Comparison of ENCODE assay signal across 23 cellular contexts in the genomic region with DNA sequence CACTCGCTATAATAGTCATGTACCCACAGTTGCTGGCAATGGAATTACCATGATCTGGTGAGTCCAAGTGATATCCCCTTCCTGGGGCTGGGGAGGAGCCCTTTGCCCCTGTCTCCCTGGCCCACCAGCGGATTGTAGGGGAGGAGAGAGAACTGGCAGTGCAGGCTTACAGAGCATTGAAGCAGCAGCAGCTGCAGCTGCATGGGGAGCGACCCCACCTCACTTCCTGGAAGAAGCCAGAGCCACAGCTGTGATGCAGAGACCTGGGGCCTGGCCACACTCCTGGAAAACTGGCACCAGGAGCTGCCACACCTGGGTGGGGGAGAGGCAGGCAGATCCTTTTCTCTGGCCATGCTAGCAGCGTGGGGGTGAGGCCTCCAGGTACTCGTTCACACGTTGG.
DNase-seq lines count a peak whose midpoint lies in the region; ATAC-seq and TF ChIP-seq lines count a peak whose summit lies in the region.
"Had no signal": no experiment of that assay in that cellular context is flagged by ENCODE, and none has a peak within 500 bp of the region (broad histone marks: within the 10 kb centered on the region; RNA-seq: fewer than 3 reads in every experiment).

No MANE protein-coding gene starts in this region.

- H3K9ac ChIP-seq in Karpas-422 (ENCODE audit: low read length) = no peak overlapping the region

- no peak for TF ChIP-seq EP300 in suprapubic skin (IDR thresholded peaks at IDR 0.05)

- peaks cover 13% of the 10 kb centered on the region for H3K27me3 Mint-ChIP-seq in T-helper 17 cell
- H3K27me3 Mint-ChIP-seq: CD4-positive, alpha-beta T cell had no signal

- no peaks in the 10 kb centered on the region for H3K36me3 Mint-ChIP-seq in T-helper 17 cell (ENCODE audit: low read depth)

- DNase-seq in NCI-H510A treated with DMSO at 0.1 percent for 48 hours (lab: John Stamatoyannopoulos, UW) (peak; percentile 11), NCI-H510A (lab: John Stamatoyannopoulos, UW) (no peak), Karpas-422 (no peak), T-helper 17 cell (no peak), suprapubic skin (ENCODE audit: low spot score in 2 of 2) (no peak), GM13977 (ENCODE audit: low spot score) (no peak)
- DNase-seq: CD4-positive, alpha-beta T cell; DMS53; EL; GDM1; GOT3; MG63; NCI-H1105 treated with DMSO at 0.1 percent for 48 hours; NCI-H146; NCI-H1930; NCI-H345; NCI-H524 treated with DMSO at 0.1 percent for 48 hours; NCI-H82; SIG-M5 had no signal

- WGBS in suprapubic skin = 79% methylated on average over 4 of the region's 6 CpGs

- H3K4me3 Mint-ChIP-seq in T-helper 17 cell = no peak overlapping the region
- H3K4me3 Mint-ChIP-seq: CD4-positive, alpha-beta T cell had no signal

- ATAC-seq in T-helper 17 cell (no peak), GM21737 (IDR thresholded peaks at IDR 0.05; ENCODE audit: unreplicated experiment) (no peak)
- ATAC-seq: GM12878, HCT116 had no signal

- peak overlapping the region; percentile 71 for H3K27ac Mint-ChIP-seq in T-helper 17 cell
- H3K27ac Mint-ChIP-seq: CD4-positive, alpha-beta T cell had no signal

- H3K9me3 ChIP-seq in Karpas-422 (ENCODE audit: low read length) = no peaks in the 10 kb centered on the region
- no peaks in the 10 kb centered on the region for H3K9me3 ChIP-seq in T-helper 17 cell (ENCODE audit: control insufficient read depth, low read length, poor library complexity, severe bottlenecking)
- no peaks in the 10 kb centered on the region for H3K9me3 ChIP-seq in suprapubic skin
- H3K9me3 ChIP-seq: MG63 had no signal

- peaks cover 4% of the 10 kb centered on the region for H3K4me1 Mint-ChIP-seq in T-helper 17 cell

- in situ Hi-C loops in GM13977 (cut with MboI; ENCODE audit: low pct_unique_long_range_greater_than_20kb, low sequenced_read_pairs, unreplicated experiment) = loop anchor here (25.0 kb wide), 2 partner anchors 177 to 352 kb away; a partner anchor contains a TSS

- no peaks in the 10 kb centered on the region for H3K27me3 ChIP-seq in Karpas-422 (ENCODE audit: low read length)
- no peaks in the 10 kb centered on the region for H3K27me3 ChIP-seq in suprapubic skin
- H3K27me3 ChIP-seq: MG63 had no signal

- H2AFZ ChIP-seq in Karpas-422 (ENCODE audit: low read length) = no peak overlapping the region

- H3K36me3 ChIP-seq in Karpas-422 (ENCODE audit: insufficient read depth, low read length) = 0 out of 2 replicates have a peak, but pooled peaks cover 8% of the 10 kb centered on the region
- no peaks in the 10 kb centered on the region for H3K36me3 ChIP-seq in suprapubic skin
- H3K36me3 ChIP-seq: MG63 had no signal

- no peaks in the 10 kb centered on the region for H4K20me1 ChIP-seq in Karpas-422 (ENCODE audit: insufficient read depth, low read depth, low read length)

- TF ChIP-seq CTCF in suprapubic skin (IDR thresholded peaks at IDR 0.05) (no peak), GM13977 (IDR thresholded peaks at IDR 0.05; ENCODE audit: extremely low read depth, insufficient read depth, missing control alignments) (no peak)

- peaks cover 100% of the 10 kb centered on the region for H3K4me1 ChIP-seq in Karpas-422 (ENCODE audit: low read length)
- H3K4me1 ChIP-seq in suprapubic skin = peaks cover 2% of the 10 kb centered on the region

- H3K27ac ChIP-seq in Karpas-422 (ENCODE audit: low read length) (peak overlapping the region; percentile 97), suprapubic skin (no peak overlapping the region)
- H3K27ac ChIP-seq: SK-N-MC had no signal

- H3K4me3 ChIP-seq in Karpas-422 (ENCODE audit: low read length) = no peak overlapping the region
- H3K4me3 ChIP-seq in suprapubic skin = no peak overlapping the region
- H3K4me3 ChIP-seq: GM12878, MG63, SK-N-MC had no signal

- no peaks in the 10 kb centered on the region for H3K9me2 ChIP-seq in Karpas-422 (replicated peaks; ENCODE audit: insufficient read depth, low read length)

- H3K4me2 ChIP-seq in Karpas-422 (ENCODE audit: low read depth, low read length, poor library complexity, severe bottlenecking) = no peak overlapping the region

- H3K79me2 ChIP-seq in Karpas-422 (ENCODE audit: low read length) = peaks cover 5% of the 10 kb centered on the region; the same call in 1 of the 2 replicates

- TF ChIP-seq POLR2A in suprapubic skin (IDR thresholded peaks at IDR 0.05) = no peak
